Comparison of ENCODE assay signal across 2 cellular contexts in genomic region chr1:157985473-157985872, GRCh38.
A peak's percentile ranks its signal among the peaks of the same experiment; 100 is the strongest.
TF ChIP-seq lines count a peak whose summit lies in the region.

No MANE protein-coding gene starts in this region.

TF ChIP-seq in GM23338, 12 proteins besides CTCF, POLR2A, EP300 and RAD21:
- TF ChIP-seq ZNF462 (CRISPR knock-in tag; IDR thresholded peaks at IDR 0.05), result peak; percentile 60; the same call in 1 of the 2 replicates
- TF ChIP-seq NANOG (IDR thresholded peaks at IDR 0.05; ENCODE audit: borderline replicate concordance), result no peak

TF ChIP-seq in WTC11, 78 proteins besides CTCF, POLR2A, EP300 and RAD21 (continued from another document):
- no peak for TF ChIP-seq ZNF281 (CRISPR knock-in tag; IDR thresholded peaks at IDR 0.05)
- no peak for TF ChIP-seq RORB (CRISPR knock-in tag; IDR thresholded peaks at IDR 0.05)
- TF ChIP-seq PRDM15 (CRISPR knock-in tag; IDR thresholded peaks at IDR 0.05), result no peak
- no peak for TF ChIP-seq ERG (CRISPR knock-in tag; IDR thresholded peaks at IDR 0.05)
- TF ChIP-seq CDX4 (CRISPR knock-in tag; IDR thresholded peaks at IDR 0.05; ENCODE audit: borderline replicate concordance), result no peak
- TF ChIP-seq ZNF532 (CRISPR knock-in tag; IDR thresholded peaks at IDR 0.05; ENCODE audit: borderline replicate concordance), result no peak
- no peak for TF ChIP-seq GRHL2 (CRISPR knock-in tag; IDR thresholded peaks at IDR 0.05; ENCODE audit: insufficient replicate concordance, severe bottlenecking)
